11 cellular contexts compared by ENCODE assay signal in genomic region chr2:223580951-223581350, GRCh38. TPM values are rescaled to one million over a fixed set of nuclear protein-coding genes. Genes with fewer than 3 reads are reported as not detected.
A peak's percentile ranks its signal among the peaks of the same experiment; 100 is the strongest.
DNase-seq lines count a peak whose midpoint lies in the region; ATAC-seq and TF ChIP-seq lines count a peak whose summit lies in the region.
"Had no signal": no experiment of that assay in that cellular context is flagged by ENCODE, and none has a peak within 500 bp of the region (broad histone marks: within the 10 kb centered on the region; RNA-seq: fewer than 3 reads in every experiment).

No MANE protein-coding gene starts in this region.

- H3K27ac ChIP-seq in OCI-LY7 (ENCODE audit: low read depth, low read length, poor library complexity, severe bottlenecking), result no peak overlapping the region
- H3K27ac ChIP-seq: upper lobe of left lung had no signal

- CTCF ChIA-PET in OCI-LY7 (lab: Charles Lee; ENCODE audit: unreplicated experiment), result no interaction called here

- H3K4me2 ChIP-seq in OCI-LY7 (ENCODE audit: low read length), result no peak overlapping the region

- BruUV-seq in OCI-LY7 (replicated peaks; lab: Mats Ljungman, UMichigan), result no TSS peak

- no peaks in the 10 kb centered on the region for H3K36me3 ChIP-seq in OCI-LY7 (ENCODE audit: insufficient read depth, low read length)
- H3K36me3 ChIP-seq: upper lobe of left lung had no signal

- TF ChIP-seq CTCF in fibroblast of mammary gland (conservative IDR thresholded peaks at IDR 0.05; ENCODE audit: control insufficient read depth, insufficient read depth, low read depth, low read length) (no peak), omental fat pad (IDR thresholded peaks at IDR 0.05) (no peak), OCI-LY7 (conservative IDR thresholded peaks at IDR 0.05; ENCODE audit: low read length) (no peak)

- H4K20me1 ChIP-seq in OCI-LY7 (ENCODE audit: insufficient read depth, low read length), result no peaks in the 10 kb centered on the region

- H2AFZ ChIP-seq in OCI-LY7 (ENCODE audit: low read length), result no peak overlapping the region

- H3K9me3 ChIP-seq in OCI-LY7 (ENCODE audit: low read length), result no peaks in the 10 kb centered on the region
- H3K9me3 ChIP-seq: upper lobe of left lung had no signal

- ATAC-seq in omental fat pad (ENCODE audit: low FRiP score) (peak; percentile 63), GM18858 (IDR thresholded peaks at IDR 0.05; ENCODE audit: unreplicated experiment) (no peak)

- no peak overlapping the region for H3K4me3 ChIP-seq in fibroblast of mammary gland (ENCODE audit: control insufficient read depth, low read depth, low read length)
- H3K4me3 ChIP-seq in OCI-LY7 (ENCODE audit: low read depth, low read length, poor library complexity, severe bottlenecking), result no peak overlapping the region
- H3K4me3 ChIP-seq: upper lobe of left lung had no signal

- H3K9me2 ChIP-seq in OCI-LY7 (ENCODE audit: insufficient read depth, low read length), result no peaks in the 10 kb centered on the region

- no peaks in the 10 kb centered on the region for H3K4me1 ChIP-seq in OCI-LY7 (ENCODE audit: insufficient read depth, low read length, poor library complexity, severe bottlenecking)

- POLR2A ChIA-PET in OCI-LY7 (lab: Charles Lee), result interaction anchor here (0.9 to 1.3 kb wide), 2 partner anchors 11 to 12 kb away, joined by 3 to 4 read pairs; no protein-coding TSS in a partner anchor

- DNase-seq in EL (peak; percentile 73), NCI-H774 (lab: John Stamatoyannopoulos, UW) (peak; percentile 21), fibroblast of mammary gland (ENCODE audit: low read depth) (peak; percentile 78), omental fat pad (ENCODE audit: low spot score) (no peak), COLO668 (lab: John Stamatoyannopoulos, UW; ENCODE audit: unreplicated experiment) (no peak), OCI-LY7 (ENCODE audit: low spot score) (no peak)
- no peak for DNase-seq in stimulated activated CD4-positive, alpha-beta T cell treated with anti-CD3 and anti-CD28 coated beads, Interleukin-4, amount 100 ng/mL, for 24 hours
- DNase-seq: activated naive CD4-positive, alpha-beta T cell treated with Interleukin-2 at 50 U/mL for 16 hours; H9; upper lobe of left lung had no signal

- H3K79me2 ChIP-seq in OCI-LY7 (ENCODE audit: insufficient read depth, low read depth, low read length), result no peaks in the 10 kb centered on the region

- intact Hi-C loops in OCI-LY7 (cut with micrococcal nuclease; ENCODE audit: unreplicated experiment), result no loop called here

RNA-seq across cellular contexts. Expression of gene SCG2, which starts 21.2 kb away (rescaled TPM):
- total RNA-seq in omental fat pad (under 1 TPM; 0.25 to 0.56 (median 0.48) TPM), OCI-LY7 (2022) (not detected in 2 replicates)
- 0.06 and 0.26 TPM in 2 replicates for total RNA-seq in OCI-LY7 (2014; rRNA removed; shearing (Covaris generic))

Comparison
In these comparisons a context has a peak if more than half of its experiments do, and no peak if none do; other contexts are left out.
1. DNase-seq: peak in EL (single experiment), NCI-H774 (single experiment) and fibroblast of mammary gland (single experiment); none in omental fat pad (single experiment), stimulated activated CD4-positive, alpha-beta T cell treated with anti-CD3 and anti-CD28 coated beads, Interleukin-4, amount 100 ng/mL, for 24 hours (single experiment), COLO668 (single experiment) and OCI-LY7 (single experiment).